ENCODE assay signal across 19 cellular contexts in the genomic region with DNA sequence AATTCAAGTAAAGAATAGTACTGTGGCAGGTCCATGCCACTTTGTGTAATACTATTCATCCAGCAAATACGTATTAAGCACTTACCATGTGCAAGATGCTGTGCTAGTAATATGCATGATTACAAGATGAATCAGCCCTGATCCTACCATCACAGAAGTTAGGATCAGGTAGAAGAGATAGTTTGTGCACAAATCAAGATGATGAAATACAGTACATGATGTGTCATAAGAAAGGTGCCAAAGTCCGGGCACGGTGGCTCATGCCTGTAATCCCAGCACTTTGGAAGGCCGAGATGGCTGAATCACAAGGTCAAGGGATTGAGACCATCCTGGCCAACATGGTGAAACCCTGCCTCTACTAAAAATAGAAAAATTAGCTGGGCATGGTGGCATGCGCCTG. TPM values are rescaled to one million over a fixed set of nuclear protein-coding genes. Genes with fewer than 3 reads are reported as not detected.
DNase-seq lines count a peak whose midpoint lies in the region; ATAC-seq and TF ChIP-seq lines count a peak whose summit lies in the region.
"Had no signal": no experiment of that assay in that cellular context is flagged by ENCODE, and none has a peak within 500 bp of the region (broad histone marks: within the 10 kb centered on the region; RNA-seq: fewer than 3 reads in every experiment).

No MANE protein-coding gene starts in this region.

- DNase-seq in AG09309 (ENCODE audit: low read depth) (peak; percentile 27), HS-5 (ENCODE audit: low read depth) (peak; percentile 88), adrenal gland (peak in 5 of 7 donors; percentile 27 to 42 (median 35)), kidney tubule cell (ENCODE audit: low spot score) (peak; percentile 91), NCI-H345 (lab: John Stamatoyannopoulos, UW) (no peak), dorsolateral prefrontal cortex (no peak), NCI-H2227 treated with DMSO at 0.1 percent for 48 hours (lab: John Stamatoyannopoulos, UW) (no peak)
- DNase-seq: activated CD8-positive, alpha-beta memory T cell treated with anti-CD3 and anti-CD28 coated beads for 24 hours; activated naive CD8-positive, alpha-beta T cell treated with anti-CD3 and anti-CD28 coated beads for 36 hours; CD4-positive, alpha-beta memory T cell; cortex of kidney; NCI-H1436; NCI-H82; stimulated activated CD4-positive, alpha-beta T cell treated with anti-CD3 and anti-CD28 coated beads, Interleukin-4, amount 100 ng/mL, for 1 hour had no signal

- intact Hi-C loops in adrenal gland (cut with DNase I) (no loop called here), dorsolateral prefrontal cortex (cut with DNase I) (no loop called here)

- no peaks in the 10 kb centered on the region for H3K4me1 ChIP-seq in adrenal gland (replicated peaks in 1 of 2)
- H3K4me1 ChIP-seq: gastroesophageal sphincter, parathyroid adenoma had no signal

- no peaks in the 10 kb centered on the region for H3K27me3 ChIP-seq in adrenal gland
- H3K27me3 ChIP-seq in dorsolateral prefrontal cortex, result no peaks in the 10 kb centered on the region
- H3K27me3 ChIP-seq: gastroesophageal sphincter had no signal

- peaks cover 5 to 98% of the 10 kb centered on the region in 2 donors for H3K36me3 ChIP-seq in adrenal gland (replicated peaks in 1 of 2)

- WGBS in adrenal gland, 4 donors, result 46 to 66% (median 54%) methylated on average over 5 of the region's 5 CpGs

- no peak for TF ChIP-seq CTCF in AG09309 (IDR thresholded peaks at IDR 0.05; ENCODE audit: control insufficient read depth, insufficient read depth, low read depth, low read length, missing control alignments)
- TF ChIP-seq CTCF in adrenal gland (IDR thresholded peaks at IDR 0.05), result no peak
- TF ChIP-seq CTCF in dorsolateral prefrontal cortex (IDR thresholded peaks at IDR 0.05 in 54 of 56, conservative IDR thresholded peaks at IDR 0.05 in 2 of 56; ENCODE audit: low read depth in 1 of 56, partially characterized antibody in 56 of 56), result no peak

- H3K27ac ChIP-seq in adrenal gland (no peak overlapping the region), dorsolateral prefrontal cortex (no peak overlapping the region)
- H3K27ac ChIP-seq: gastroesophageal sphincter, parathyroid adenoma, skin epidermis had no signal

- H3K4me3 ChIP-seq in AG09309 (ENCODE audit: control insufficient read depth, low read depth, low read length), result no peak overlapping the region
- no peak overlapping the region for H3K4me3 ChIP-seq in adrenal gland
- no peak overlapping the region for H3K4me3 ChIP-seq in dorsolateral prefrontal cortex
- H3K4me3 ChIP-seq: gastroesophageal sphincter, skin epidermis had no signal

- ATAC-seq in GM21737 (IDR thresholded peaks at IDR 0.05; ENCODE audit: unreplicated experiment), result no peak
- ATAC-seq: gastroesophageal sphincter; natural killer cell treated with Interleukin-12 subunit alpha and Interleukin-12 subunit beta and Interleukin-15 and Interleukin-18, amount 100 ng/mL, for 72 hours had no signal

- no peaks in the 10 kb centered on the region for H3K9me3 ChIP-seq in adrenal gland (replicated peaks in 1 of 3)

- TF ChIP-seq POLR2A in adrenal gland (IDR thresholded peaks at IDR 0.05), result no peak

RNA-seq across cellular contexts. Expression of a gene that starts 10.9 kb away (rescaled TPM):
- total RNA-seq in adrenal gland, result 100 to 1,000 TPM in 1 of 8 donors, 10 to 100 TPM in 7; 42.3 to 195 (median 66.7) TPM
- 100 to 1,000 TPM in 1 of 3 donors, 10 to 100 TPM in 2; 28.2 to 128 (median 86.2) TPM for polyA plus RNA-seq in adrenal gland
- total RNA-seq in dorsolateral prefrontal cortex, result 10 to 100 TPM; 33.6 to 68.0 (median 51.2) TPM

RNA-seq across cellular contexts. Expression of a gene that starts 11.2 kb away (rescaled TPM):
- total RNA-seq in adrenal gland (100 to 1,000 TPM in 5 of 8 donors, 10 to 100 TPM in 3; 66.2 to 242 (median 160) TPM), dorsolateral prefrontal cortex (100 to 1,000 TPM; 141 to 244 (median 179) TPM)
- 100 to 1,000 TPM in 2 of 3 donors, 10 to 100 TPM in 1; 82.1 to 200 (median 101) TPM for polyA plus RNA-seq in adrenal gland

RNA-seq across cellular contexts. Expression of a gene that starts 58.1 kb away (rescaled TPM):
- total RNA-seq in adrenal gland (10 to 100 TPM; 17.4 to 33.5 (median 24.6) TPM), dorsolateral prefrontal cortex (10 to 100 TPM; 15.7 to 38.7 (median 23.8) TPM)
- polyA plus RNA-seq in adrenal gland, result 10 to 100 TPM in 2 of 3 donors, 1 to 10 TPM in 1; 5.2 to 34.8 (median 23.8) TPM

Comparison
In these comparisons a context has a peak if more than half of its experiments do, and no peak if none do; other contexts are left out.
1. DNase-seq: peak in AG09309 (single experiment), HS-5 (single experiment), adrenal gland (5 of 7) and kidney tubule cell (single experiment); none in NCI-H345 (single experiment), dorsolateral prefrontal cortex (0 of 10) and NCI-H2227 treated with DMSO at 0.1 percent for 48 hours (single experiment).